In genomic region chr11:59141191-59141590, GRCh38 we compare ENCODE assay signal across 16 cellular contexts. TPM values are rescaled to one million over a fixed set of nuclear protein-coding genes. Genes with fewer than 3 reads are reported as not detected.
A peak's percentile ranks its signal among the peaks of the same experiment; 100 is the strongest.
DNase-seq lines count a peak whose midpoint lies in the region; ATAC-seq and TF ChIP-seq lines count a peak whose summit lies in the region.
"Had no signal": no experiment of that assay in that cellular context is flagged by ENCODE, and none has a peak within 500 bp of the region (broad histone marks: within the 10 kb centered on the region; RNA-seq: fewer than 3 reads in every experiment).

No MANE protein-coding gene starts in this region.

- no peak overlapping the region for H3K4me3 ChIP-seq in CD8-positive, alpha-beta T cell (ENCODE audit: low read depth, low read length)
- H3K4me3 ChIP-seq in ascending aorta = no peak overlapping the region
- H3K4me3 ChIP-seq: mucosa of descending colon had no signal

- no peaks in the 10 kb centered on the region for H3K36me3 ChIP-seq in CD8-positive, alpha-beta T cell (ENCODE audit: insufficient read depth, low read length)
- no peaks in the 10 kb centered on the region for H3K36me3 ChIP-seq in ascending aorta

- peaks cover 47% of the 10 kb centered on the region for H3K4me1 Mint-ChIP-seq in CD8-positive, alpha-beta T cell (ENCODE audit: low read depth)
- peaks cover 45 to 54% (median 48%) of the 10 kb centered on the region in 3 donors for H3K4me1 Mint-ChIP-seq in T-cell

- H3K9me3 Mint-ChIP-seq in CD8-positive, alpha-beta T cell = no peaks in the 10 kb centered on the region
- H3K9me3 Mint-ChIP-seq in T-cell = no peaks in the 10 kb centered on the region

- intact Hi-C loops in CD8-positive, alpha-beta T cell (cut with DNase I, micrococcal nuclease) = loop anchor here (5.0 to 10.0 kb wide), 7 partner anchors 414 to 1816 kb away; partner anchors contain the start of genes MRPL16 (in 2 of the 2), CLP1 (in 1 of the 2), P2RX3 (in 1 of the 2) and SSRP1 (in 1 of the 2)
- intact Hi-C loops in ascending aorta (cut with DNase I) = loop anchor here (5.0 to 10.0 kb wide), 4 partner anchors 414 to 1714 kb away; partner anchors contain the start of genes LPXN, OSBP, SLC43A3 and ZFP91

- no peak for ATAC-seq in CD8-positive, alpha-beta T cell
- ATAC-seq in T-cell (replicated peaks in 1 of 4) (no peak), GM18867 (IDR thresholded peaks at IDR 0.05; ENCODE audit: unreplicated experiment) (no peak), HG03432 (IDR thresholded peaks at IDR 0.05; ENCODE audit: unreplicated experiment) (no peak)
- ATAC-seq: mucosa of descending colon, psoas muscle had no signal

- CTCF ChIA-PET in CD8-positive, alpha-beta T cell (lab: Charles Lee) = interaction anchor here (1.0 to 8.5 kb wide), 4 partner anchors 17 to 88 kb away, joined by 3 to 73 read pairs (median 6); partner anchors contain the start of gene DTX4
- CTCF ChIA-PET in T-cell (lab: Charles Lee) = interaction anchor here (1.4 to 2.6 kb wide), 6 partner anchors 12 to 88 kb away, joined by 3 to 9 read pairs (median 6); partner anchors contain the start of gene DTX4 (in 1 of the 2)

- H3K27me3 Mint-ChIP-seq in CD8-positive, alpha-beta T cell (ENCODE audit: low read depth) = no peaks in the 10 kb centered on the region
- H3K27me3 Mint-ChIP-seq in T-cell = no peaks in the 10 kb centered on the region

- TF ChIP-seq CTCF in 22Rv1 (IDR thresholded peaks at IDR 0.05) = no peak
- no peak for TF ChIP-seq CTCF in CD8-positive, alpha-beta T cell (IDR thresholded peaks at IDR 0.05)
- no peak for TF ChIP-seq CTCF in ascending aorta (IDR thresholded peaks at IDR 0.05)

- no peaks in the 10 kb centered on the region for H3K27me3 ChIP-seq in CD8-positive, alpha-beta T cell (ENCODE audit: insufficient read depth, low read length)
- no peaks in the 10 kb centered on the region for H3K27me3 ChIP-seq in ascending aorta
- H3K27me3 ChIP-seq: tibial nerve had no signal

- POLR2A ChIA-PET in CD8-positive, alpha-beta T cell (lab: Charles Lee) = interaction anchor here (1.6 kb wide), 1 partner anchor 31 kb away, joined by 4 read pairs; the partner anchor contains the start of gene DTX4
- POLR2A ChIA-PET in T-cell (lab: Charles Lee) = interaction anchor here in 1 of 2 donors (0.6 kb wide), 1 partner anchor 41 kb away, joined by 5 read pairs; no protein-coding TSS in a partner anchor

- H3K36me3 Mint-ChIP-seq in CD8-positive, alpha-beta T cell = peaks cover 22% of the 10 kb centered on the region
- peaks cover 13% of the 10 kb centered on the region for H3K36me3 Mint-ChIP-seq in T-cell

- peaks cover 31% of the 10 kb centered on the region for H3K4me1 ChIP-seq in CD8-positive, alpha-beta T cell (ENCODE audit: insufficient read depth, low read length)
- peaks cover 0 to 9% of the 10 kb centered on the region in 2 donors for H3K4me1 ChIP-seq in ascending aorta

- peak overlapping the region; percentile 98 for H3K4me3 Mint-ChIP-seq in CD8-positive, alpha-beta T cell
- peak overlapping the region; percentile 93 to 97 (median 97) for H3K4me3 Mint-ChIP-seq in T-cell

- H3K27ac ChIP-seq in 22Rv1 = peak overlapping the region; percentile 78; the same call in 1 of the 2 replicates
- no peak overlapping the region for H3K27ac ChIP-seq in CD8-positive, alpha-beta T cell (ENCODE audit: low read depth, low read length)
- H3K27ac ChIP-seq in ascending aorta = peak overlapping the region in 1 of 2 donors; percentile 95
- H3K27ac ChIP-seq: psoas muscle had no signal

- H3K27ac Mint-ChIP-seq in CD8-positive, alpha-beta T cell = no peak overlapping the region
- H3K27ac Mint-ChIP-seq in T-cell = peak overlapping the region; percentile 92 to 95

- H3K9me3 ChIP-seq in CD8-positive, alpha-beta T cell (ENCODE audit: low read length) = no peaks in the 10 kb centered on the region
- H3K9me3 ChIP-seq in ascending aorta = no peaks in the 10 kb centered on the region
- H3K9me3 ChIP-seq: mucosa of descending colon, psoas muscle, tibial nerve had no signal

- no peak for DNase-seq in CD8-positive, alpha-beta T cell
- DNase-seq in T-cell (no peak), foreskin melanocyte (peak; percentile 56), NCI-H2171 (lab: John Stamatoyannopoulos, UW) (no peak), ascending aorta (ENCODE audit: low spot score in 2 of 2) (no peak)
- DNase-seq: glutamatergic neuron, mucosa of descending colon, NCI-H1105, NCI-H446, OCI-M1, psoas muscle had no signal

RNA-seq across cellular contexts. Expression of gene FAM111A, which starts 1.5 kb away (rescaled TPM):
- total RNA-seq in CD8-positive, alpha-beta T cell = 10 to 100 TPM; 23.3 to 33.4 TPM
- 10 to 100 TPM; 75.9 to 90.2 (median 78.9) TPM for total RNA-seq in T-cell
- total RNA-seq in ascending aorta = 54.3 TPM

RNA-seq across cellular contexts. Expression of gene DTX4, which starts 30.7 kb away (rescaled TPM):
- total RNA-seq in CD8-positive, alpha-beta T cell = under 1 TPM; 0.68 to 0.97 TPM
- total RNA-seq in T-cell (1 to 10 TPM in 4 of 5 donors, under 1 TPM in 1; 0.70 to 3.7 (median 2.1) TPM), ascending aorta (9.6 TPM)

RNA-seq across cellular contexts. Expression of gene FAM111B, which starts 34.2 kb away (rescaled TPM):
- under 1 TPM; 0.22 to 0.57 TPM for total RNA-seq in CD8-positive, alpha-beta T cell
- total RNA-seq in T-cell = 1 to 10 TPM; 1.2 to 3.8 (median 1.3) TPM
- not detected for total RNA-seq in ascending aorta
- total RNA-seq: G401 had no signal

RNA-seq across cellular contexts. Expression of gene GLYATL1B, which starts 55.1 kb away (rescaled TPM):
- total RNA-seq in CD8-positive, alpha-beta T cell = not detected
- total RNA-seq in T-cell (not detected), ascending aorta (not detected)
- total RNA-seq: G401, mucosa of descending colon, psoas muscle, tibial nerve had no signal
